Comparison of ENCODE assay signal across 14 cellular contexts in the genomic region with DNA sequence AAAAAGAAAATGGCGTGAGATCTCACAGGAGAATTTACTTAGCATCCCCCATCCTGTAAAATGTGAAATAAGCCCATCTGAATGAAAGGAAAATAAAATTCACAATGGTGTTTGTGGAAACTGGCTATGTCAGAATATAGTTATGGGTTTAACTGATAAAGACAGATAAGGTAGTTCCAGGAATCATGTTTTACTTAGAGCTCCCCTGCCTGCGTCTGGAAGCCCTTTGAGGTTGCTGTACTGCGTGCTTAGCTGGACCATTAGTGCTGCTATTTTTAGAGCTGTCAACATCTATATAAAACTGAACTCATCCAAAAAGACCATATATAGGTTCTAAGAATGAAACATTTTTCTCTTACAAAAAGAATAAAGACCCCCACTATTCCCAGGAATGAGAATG.
"Had no signal": no experiment of that assay in that cellular context is flagged by ENCODE, and none has a peak within 500 bp of the region (broad histone marks: within the 10 kb centered on the region; RNA-seq: fewer than 3 reads in every experiment).

No MANE protein-coding gene starts in this region.

- H3K4me3 ChIP-seq: coronary artery, lung had no signal

- ATAC-seq: activated CD8-positive, alpha-beta T cell treated with anti-CD3 and anti-CD28 coated beads, Interleukin-2, amount 10 ng/mL, durations not matched to agents 7 days and 5 days; naive thymus-derived CD8-positive, alpha-beta T cell had no signal

- H3K27ac ChIP-seq: coronary artery, epithelial cell of prostate, WERI-Rb-1 had no signal

- H3K36me3 ChIP-seq: WERI-Rb-1 had no signal

- DNase-seq: activated CD4-positive, alpha-beta T cell treated with anti-CD3 and anti-CD28 coated beads for 4 hours; activated CD8-positive, alpha-beta memory T cell treated with anti-CD3 and anti-CD28 coated beads, Interleukin-2, amount 50 U/mL, for 48 hours; activated CD8-positive, alpha-beta T cell treated with anti-CD3 and anti-CD28 coated beads, Interleukin-2, amount 10 ng/mL, durations not matched to agents 7 days and 5 days; activated naive CD8-positive, alpha-beta T cell treated with anti-CD3 and anti-CD28 coated beads, Interleukin-2, amount 10 ng/mL, durations not matched to agents 7 days and 5 days; anterior cingulate cortex; caudate nucleus; effector memory CD4-positive, alpha-beta T cell; hypothalamus; naive thymus-derived CD8-positive, alpha-beta T cell; stimulated activated CD4-positive, alpha-beta T cell treated with anti-CD3 and anti-CD28 coated beads, Interleukin-4, amount 100 ng/mL, for 4 hours; WERI-Rb-1 had no signal
